In the genomic region with DNA sequence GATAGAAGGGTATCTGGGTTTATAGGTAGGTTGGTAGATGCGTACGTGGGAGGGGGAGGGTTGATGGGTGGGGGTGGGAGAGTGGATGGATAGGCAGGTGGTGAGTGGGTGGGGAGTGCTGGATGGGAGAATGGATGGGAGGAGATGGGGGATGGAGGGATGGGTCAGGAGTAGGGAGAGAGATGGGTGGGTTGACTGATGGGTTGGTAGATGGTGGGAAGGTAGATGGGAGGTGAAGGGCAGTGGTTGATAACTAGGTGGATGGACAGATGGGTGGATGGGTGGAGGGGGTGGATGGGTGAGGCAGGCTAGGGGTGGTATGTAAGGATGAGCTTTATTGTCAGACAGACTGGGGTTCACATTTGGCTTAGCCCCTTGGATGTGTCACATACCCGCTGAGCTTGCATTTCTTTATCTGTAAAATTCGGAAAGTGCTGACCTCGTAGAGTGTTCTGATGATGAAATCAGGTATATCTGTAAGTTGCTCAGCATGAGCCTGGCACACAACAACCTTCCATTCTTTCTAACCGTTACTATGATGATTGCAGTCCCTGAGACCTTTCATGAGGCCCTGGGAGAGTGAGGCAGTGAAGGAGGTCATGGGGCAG, we compare ENCODE assay signal across 16 cellular contexts. TPM values are rescaled to one million over a fixed set of nuclear protein-coding genes. Genes with fewer than 3 reads are reported as not detected.
DNase-seq lines count a peak whose midpoint lies in the region; ATAC-seq, FAIRE-seq and TF ChIP-seq lines count a peak whose summit lies in the region.
"Had no signal": no experiment of that assay in that cellular context is flagged by ENCODE, and none has a peak within 500 bp of the region (broad histone marks: within the 10 kb centered on the region; RNA-seq: fewer than 3 reads in every experiment).

No MANE protein-coding gene starts in this region.

- H2BK15ac ChIP-seq in IMR-90 (ENCODE audit: low read depth, low read length) = no peak overlapping the region

- no peak overlapping the region for H2BK20ac ChIP-seq in IMR-90 (ENCODE audit: low read depth, low read length)

- intact Hi-C loops in IMR-90 (cut with micrococcal nuclease) (no loop called here), kidney (cut with DNase I) (no loop called here)

- H3K27ac ChIP-seq in IMR-90 (ENCODE audit: insufficient read depth, low read length) (no peak overlapping the region), kidney (ENCODE audit: low read depth in 2 of 2, low read length in 2 of 2) (no peak overlapping the region)
- H3K27ac ChIP-seq: 22Rv1, BLaER1 had no signal

- H2AFZ ChIP-seq in IMR-90 (replicated peaks; ENCODE audit: low read length, poor library complexity) = no peak overlapping the region

- FAIRE-seq in kidney (lab: Jason Lieb, UNC) (no peak), GM12891 (lab: Jason Lieb, UNC) (no peak)

- no peak overlapping the region for H3K18ac ChIP-seq in IMR-90 (ENCODE audit: low read depth, low read length)

- peak; percentile 2 for DNase-seq in activated effector memory CD4-positive, alpha-beta T cell treated with anti-CD3 and anti-CD28 coated beads, Interleukin-2, amount 50 U/mL, for 16 hours
- DNase-seq in activated effector memory CD4-positive, alpha-beta T cell treated with Interleukin-2 at 50 U/mL for 16 hours = no peak
- DNase-seq in IMR-90 (no peak), kidney (peak; percentile 8), NCI-H510A treated with DMSO at 0.1 percent for 48 hours (lab: John Stamatoyannopoulos, UW) (no peak), GM12891 (ENCODE audit: insufficient read length, low spot score) (no peak)
- no peak for DNase-seq in activated CD4-positive, alpha-beta T cell treated with anti-CD3 and anti-CD28 coated beads, Interleukin-2, amount 50 U/mL, for 1 hour
- DNase-seq: CD4-positive, alpha-beta memory T cell; DMS153; DMS79; GDM1; GOT3; H7 had no signal

- H2AK9ac ChIP-seq in IMR-90 (replicated peaks; ENCODE audit: low read depth, low read length, poor library complexity) = no peak overlapping the region

- TF ChIP-seq RAD21 in IMR-90 (IDR thresholded peaks at IDR 0.05; ENCODE audit: low read length) = no peak

- no peaks in the 10 kb centered on the region for H4K20me1 ChIP-seq in IMR-90 (ENCODE audit: insufficient read depth, low read length)
- H4K20me1 ChIP-seq: BLaER1 had no signal

- H3K9me1 ChIP-seq in IMR-90 (ENCODE audit: insufficient read depth, low read length) = no peaks in the 10 kb centered on the region

- no peak for ATAC-seq in IMR-90 (ENCODE audit: low read depth)
- ATAC-seq: HCT116 had no signal

- H3K4me1 ChIP-seq in IMR-90 (ENCODE audit: control insufficient read depth, insufficient read depth, low read length) (no peaks in the 10 kb centered on the region), kidney (ENCODE audit: control insufficient read depth in 1 of 2, insufficient read depth in 1 of 2, low read depth in 1 of 2, low read length in 2 of 2) (no peaks in the 10 kb centered on the region)
- H3K4me1 ChIP-seq: BLaER1 had no signal

- H2AK5ac ChIP-seq in IMR-90 (ENCODE audit: low read depth, low read length) = no peak overlapping the region

- H3K9me3 ChIP-seq in IMR-90 (ENCODE audit: control insufficient read depth, insufficient read depth, low read length) (no peaks in the 10 kb centered on the region), kidney (ENCODE audit: control insufficient read depth in 1 of 2, low read length in 2 of 2) (no peaks in the 10 kb centered on the region)
- H3K9me3 ChIP-seq: BLaER1 had no signal

- H3K56ac ChIP-seq in IMR-90 (ENCODE audit: extremely low read depth, insufficient read depth, low read length) = no peak overlapping the region

- TF ChIP-seq POLR2A in IMR-90 (IDR thresholded peaks at IDR 0.05; ENCODE audit: low read depth, low read length) (no peak), GM12891 (IDR thresholded peaks at IDR 0.05; ENCODE audit: low read depth, low read length) (no peak)

- dilution Hi-C loops in IMR-90 (cut with HindIII; ENCODE audit: low sequenced_read_pairs, unreplicated experiment) = no loop called here

- no TSS peak for BruUV-seq in IMR-90 (replicated peaks; lab: Mats Ljungman, UMichigan)

- H3K27me3 ChIP-seq in IMR-90 (ENCODE audit: control insufficient read depth, insufficient read depth, low read length) = peaks cover 11% of the 10 kb centered on the region
- H3K27me3 ChIP-seq: BLaER1 had no signal

- H3K23ac ChIP-seq in IMR-90 (ENCODE audit: low read depth, low read length) = no peak overlapping the region

- no peak overlapping the region for H3K14ac ChIP-seq in IMR-90 (replicated peaks; ENCODE audit: low read depth, low read length)

- H3K4ac ChIP-seq in IMR-90 (ENCODE audit: low read depth, low read length) = no peak overlapping the region

- no peak overlapping the region for H4K5ac ChIP-seq in IMR-90 (ENCODE audit: low read depth, low read length)

- H3K36me3 ChIP-seq in IMR-90 (ENCODE audit: control insufficient read depth, insufficient read depth, low read length) (no peaks in the 10 kb centered on the region), kidney (ENCODE audit: control insufficient read depth in 1 of 2, insufficient read depth in 2 of 2, low read length in 2 of 2) (no peaks in the 10 kb centered on the region)
- H3K36me3 ChIP-seq: BLaER1 had no signal

- CTCF ChIA-PET in IMR-90 (lab: Yijun Ruan, JAX) = no interaction called here

- no peak overlapping the region for H3K9ac ChIP-seq in IMR-90 (ENCODE audit: low read depth, low read length)
- H3K9ac ChIP-seq in kidney (ENCODE audit: low read length in 2 of 2) = no peak overlapping the region
- H3K9ac ChIP-seq: BLaER1 had no signal

- POLR2A ChIA-PET in IMR-90 (lab: Charles Lee; ENCODE audit: unreplicated experiment) = no interaction called here

- no peak overlapping the region for H4K8ac ChIP-seq in IMR-90 (ENCODE audit: low read depth in 2 of 2, low read length in 2 of 2)

- H3K4me3 ChIP-seq in IMR-90 (ENCODE audit: insufficient read depth, low read depth, low read length) (no peak overlapping the region), kidney (ENCODE audit: low read length in 2 of 2) (no peak overlapping the region)
- H3K4me3 ChIP-seq: BLaER1 had no signal

- H2BK5ac ChIP-seq in IMR-90 (ENCODE audit: low read depth, low read length, poor library complexity, severe bottlenecking) = no peak overlapping the region

- H3K79me1 ChIP-seq in IMR-90 (ENCODE audit: low read depth in 1 of 2, low read length in 2 of 2) = no peaks in the 10 kb centered on the region

- no peak overlapping the region for H3K4me2 ChIP-seq in IMR-90 (ENCODE audit: low read depth, low read length)
- H3K4me2 ChIP-seq: BLaER1 had no signal

- no peak overlapping the region for H2BK120ac ChIP-seq in IMR-90 (ENCODE audit: low read depth, low read length)

- TF ChIP-seq CTCF in IMR-90 (conservative IDR thresholded peaks at IDR 0.05; ENCODE audit: low read depth, low read length) (no peak), kidney (IDR thresholded peaks at IDR 0.05; ENCODE audit: borderline replicate concordance, extremely low read depth, insufficient read depth) (no peak)

- no peak overlapping the region for H4K91ac ChIP-seq in IMR-90 (ENCODE audit: insufficient read depth, low read depth, low read length)

- 94 to 100% methylated on average over 1 to 2 of the region's 6 CpGs for WGBS in IMR-90 (ENCODE audit: extremely low coverage in 2 of 2, insufficient read length in 1 of 2), 2 experiments

- in situ Hi-C loops in IMR-90 (cut with MboI; ENCODE audit: low sequenced_read_pairs) = no loop called here

TF ChIP-seq in IMR-90, 13 proteins besides CTCF, POLR2A, EP300 and RAD21:
- TF ChIP-seq FOS (IDR thresholded peaks at IDR 0.05; ENCODE audit: low read depth, low read length) (no peak), MAFK (IDR thresholded peaks at IDR 0.05; ENCODE audit: low read depth, low read length) (peak; percentile 60)

TF ChIP-seq in GM12891, 5 proteins besides CTCF, POLR2A, EP300 and RAD21:
- no peak for TF ChIP-seq POLR2AphosphoS5 (IDR thresholded peaks at IDR 0.05; ENCODE audit: low read depth, low read length)
- TF ChIP-seq TAF1 (IDR thresholded peaks at IDR 0.05; ENCODE audit: low read depth, low read length) = no peak
- TF ChIP-seq PAX5 (IDR thresholded peaks at IDR 0.05; ENCODE audit: insufficient read depth, low read length, severe bottlenecking) = no peak
- TF ChIP-seq POU2F2 (IDR thresholded peaks at IDR 0.05; ENCODE audit: low read depth, low read length) = no peak
- no peak for TF ChIP-seq SPI1 (IDR thresholded peaks at IDR 0.05; ENCODE audit: low read depth, low read length)
TF ChIP-seq in GM12891: peak in this region for 0.

RNA-seq across cellular contexts. Expression of gene SLIT1, which starts 34.3 kb away (rescaled TPM):
- total RNA-seq in IMR-90 (2012; rRNA removed) = under 0.01 TPM in 1 of 2 replicates, not detected in the other
- polyA plus RNA-seq in IMR-90 (2012; rRNA removed) = under 0.01 and 0.03 TPM in 2 replicates
- polyA plus RNA-seq in IMR-90 (2012; cell fraction: cytosol; rRNA removed) = 0.01 and 0.02 TPM in 2 replicates
- 0.08 TPM in 2 replicates for polyA plus RNA-seq in IMR-90 (2012; cell fraction: nucleus; rRNA removed; ENCODE audit: low replicate concordance)
- total RNA-seq in kidney = 0.35 TPM
- polyA plus RNA-seq in kidney (ENCODE audit: insufficient read depth, low read depth, low replicate concordance) = 0.06 TPM
- 0.06 TPM for polyA plus RNA-seq in GM12891 (2012; ENCODE audit: low read depth, missing spikeins)

Comparison
In these comparisons a context has a peak if more than half of its experiments do, and no peak if none do; other contexts are left out.
1. DNase-seq: peak in activated effector memory CD4-positive, alpha-beta T cell treated with anti-CD3 and anti-CD28 coated beads, Interleukin-2, amount 50 U/mL, for 16 hours (single experiment) and kidney (single experiment); none in activated effector memory CD4-positive, alpha-beta T cell treated with Interleukin-2 at 50 U/mL for 16 hours (single experiment), IMR-90 (single experiment), activated CD4-positive, alpha-beta T cell treated with anti-CD3 and anti-CD28 coated beads, Interleukin-2, amount 50 U/mL, for 1 hour (single experiment), NCI-H510A treated with DMSO at 0.1 percent for 48 hours (single experiment) and GM12891 (single experiment).